ENCODE assay signal across 23 cellular contexts in genomic region chr19:8097681-8098567, GRCh38. TPM values are rescaled to one million over a fixed set of nuclear protein-coding genes. Genes with fewer than 3 reads are reported as not detected.
"Had no signal": no experiment of that assay in that cellular context is flagged by ENCODE, and none has a peak within 500 bp of the region (broad histone marks: within the 10 kb centered on the region; RNA-seq: fewer than 3 reads in every experiment).

No MANE protein-coding gene starts in this region.

- H3K27ac Mint-ChIP-seq: activated CD4-positive, alpha-beta T cell treated with anti-CD3 and anti-CD28 coated beads, Interleukin-2, amount 10 ng/mL, durations not matched to agents 24 days and 14 days; activated CD8-positive, alpha-beta T cell treated with anti-CD3 and anti-CD28 coated beads for 36 hours; activated T-helper 2 cell treated with anti-CD3 and anti-CD28 coated beads, Interferon-gamma antibody, Interleukin-2, Interleukin-4, amounts not matched to agents 10 μg/mL and 5 μg/mL and 100 μg/mL, durations not matched to agents 14 hours and 24 hours and 36 hours; brain; endodermal cell; memory B cell; neural progenitor cell; progenitor cell of endocrine pancreas had no signal

- H3K4me1 ChIP-seq: foreskin keratinocyte, neural progenitor cell, tibial nerve, uterus had no signal

- ATAC-seq: activated CD8-positive, alpha-beta T cell treated with anti-CD3 and anti-CD28 coated beads for 36 hours; foreskin keratinocyte; left ventricle myocardium superior; stimulated activated naive CD8-positive, alpha-beta T cell treated with anti-CD3 and anti-CD28 coated beads, Interleukin-15, Interleukin-2, amounts not matched to agents 100 U/mL and 50 U/mL, for 24 hours had no signal

- H3K4me3 Mint-ChIP-seq: activated CD4-positive, alpha-beta T cell treated with anti-CD3 and anti-CD28 coated beads, Interleukin-2, amount 10 ng/mL, durations not matched to agents 24 days and 14 days; activated CD8-positive, alpha-beta T cell treated with anti-CD3 and anti-CD28 coated beads for 36 hours; brain; endodermal cell; memory B cell; neural progenitor cell had no signal

- H3K36me3 ChIP-seq: tibial nerve, uterus had no signal

- H3K4me3 ChIP-seq: neural progenitor cell, tibial nerve, uterus had no signal

- H3K4me1 Mint-ChIP-seq: activated CD4-positive, alpha-beta T cell treated with anti-CD3 and anti-CD28 coated beads, Interleukin-2, amount 10 ng/mL, durations not matched to agents 24 days and 14 days; brain; endodermal cell; memory B cell had no signal

- H3K27me3 Mint-ChIP-seq: activated CD4-positive, alpha-beta T cell treated with anti-CD3 and anti-CD28 coated beads, Interleukin-2, amount 10 ng/mL, durations not matched to agents 24 days and 14 days; progenitor cell of endocrine pancreas had no signal

- DNase-seq: activated CD4-positive, alpha-beta T cell treated with anti-CD3 and anti-CD28 coated beads, Interleukin-2, amount 10 ng/mL, durations not matched to agents 24 days and 14 days; activated CD8-positive, alpha-beta T cell treated with anti-CD3 and anti-CD28 coated beads for 36 hours; activated naive CD4-positive, alpha-beta T cell treated with Interleukin-2 at 50 U/mL for 16 hours; activated T-cell treated with anti-CD3 and anti-CD28 coated beads, Interleukin-2, amount 50 U/mL, for 1 hour; anterior cingulate cortex; caudate nucleus; endodermal cell; foreskin keratinocyte; left ventricle myocardium superior; stimulated activated naive CD8-positive, alpha-beta T cell treated with anti-CD3 and anti-CD28 coated beads, Interleukin-15, Interleukin-2, amounts not matched to agents 100 U/mL and 50 U/mL, for 24 hours; uterus had no signal

- H3K27ac ChIP-seq: foreskin keratinocyte, neural progenitor cell, tibial nerve, uterus had no signal

RNA-seq across cellular contexts. Expression of gene CCL25, which starts 45.4 kb away (rescaled TPM):
- total RNA-seq: activated CD4-positive, alpha-beta T cell treated with anti-CD3 and anti-CD28 coated beads, Interleukin-2, amount 10 ng/mL, durations not matched to agents 24 days and 14 days; activated T-helper 2 cell treated with anti-CD3 and anti-CD28 coated beads, Interferon-gamma antibody, Interleukin-2, Interleukin-4, amounts not matched to agents 10 μg/mL and 5 μg/mL and 100 μg/mL, durations not matched to agents 14 hours and 24 hours and 36 hours; dermis microvascular lymphatic vessel endothelial cell; endodermal cell; epithelial cell of proximal tubule; fibroblast of lung; foreskin keratinocyte; kidney epithelial cell; left ventricle myocardium superior; mononuclear cell; osteoblast; progenitor cell of endocrine pancreas; tibial nerve; uterus had no signal

RNA-seq across cellular contexts. Expression of gene FBN3, which starts 51.5 kb away (rescaled TPM):
- total RNA-seq: activated CD4-positive, alpha-beta T cell treated with anti-CD3 and anti-CD28 coated beads, Interleukin-2, amount 10 ng/mL, durations not matched to agents 24 days and 14 days; activated T-helper 2 cell treated with anti-CD3 and anti-CD28 coated beads, Interferon-gamma antibody, Interleukin-2, Interleukin-4, amounts not matched to agents 10 μg/mL and 5 μg/mL and 100 μg/mL, durations not matched to agents 14 hours and 24 hours and 36 hours; dermis microvascular lymphatic vessel endothelial cell; foreskin keratinocyte; left ventricle myocardium superior; mononuclear cell; osteoblast had no signal
